Comparison of ENCODE assay signal across 11 cellular contexts in the genomic region with DNA sequence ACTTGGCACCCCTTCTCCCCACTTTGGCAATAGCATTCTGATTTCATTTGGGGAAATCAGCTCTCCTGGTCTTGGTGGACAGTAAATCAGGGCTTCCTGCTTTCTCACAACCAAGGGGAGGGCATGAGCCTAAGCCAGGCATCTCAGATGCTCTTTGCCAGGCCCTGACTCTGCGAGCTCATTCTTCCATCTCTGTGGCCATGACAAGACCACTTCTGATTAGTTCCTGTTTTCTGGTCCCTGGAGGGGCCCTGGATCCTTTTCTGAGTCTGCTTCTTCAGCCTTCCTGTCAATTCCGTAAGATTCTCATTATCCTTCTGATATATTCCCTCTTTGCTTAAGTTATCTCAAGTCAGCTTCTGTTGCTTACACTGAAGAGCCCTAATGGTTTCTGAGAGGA.
"Had no signal": no experiment of that assay in that cellular context is flagged by ENCODE, and none has a peak within 500 bp of the region (broad histone marks: within the 10 kb centered on the region; RNA-seq: fewer than 3 reads in every experiment).

No MANE protein-coding gene starts in this region.

- DNase-seq: activated CD4-positive, alpha-beta T cell treated with anti-CD3 and anti-CD28 coated beads, Interleukin-2, amount 50 U/mL, for 4 hours; activated naive CD4-positive, alpha-beta T cell; activated naive CD8-positive, alpha-beta T cell treated with anti-CD3 and anti-CD28 coated beads, Interleukin-2, amount 10 ng/mL, durations not matched to agents 7 days and 5 days; amygdala; effector memory CD8-positive, alpha-beta T cell; hypothalamus; kidney had no signal

- ATAC-seq: effector memory CD8-positive, alpha-beta T cell; left lobe of liver had no signal

- H3K36me3 ChIP-seq: tibial nerve had no signal

- H3K4me1 ChIP-seq: tibial nerve had no signal

- H3K27ac ChIP-seq: tibial nerve, VCaP had no signal

- H3K9me3 ChIP-seq: tibial nerve had no signal

- H3K4me3 ChIP-seq: lung, tibial nerve had no signal

- H3K27me3 ChIP-seq: tibial nerve had no signal
